1 cellular context compared by ENCODE assay signal in genomic region chr20:9500121-9500911, GRCh38.
TF ChIP-seq lines count a peak whose summit lies in the region.

No MANE protein-coding gene starts in this region.

TF ChIP-seq in GM12878, 131 proteins besides CTCF, POLR2A, EP300 and RAD21:
- TF ChIP-seq TAF1 (IDR thresholded peaks at IDR 0.05; ENCODE audit: borderline replicate concordance, low read depth, low read length), result no peak
- TF ChIP-seq E2F4 (IDR thresholded peaks at IDR 0.05; ENCODE audit: low read depth, low read length), result no peak
- no peak for TF ChIP-seq TCF7 (IDR thresholded peaks at IDR 0.05; ENCODE audit: borderline replicate concordance)
- TF ChIP-seq ZBTB4 (CRISPR knock-in tag; IDR thresholded peaks at IDR 0.05), result no peak
- TF ChIP-seq SPI1 (IDR thresholded peaks at IDR 0.05; ENCODE audit: borderline replicate concordance, insufficient read depth, low read depth, low read length), result peak; percentile 87
- TF ChIP-seq PML (IDR thresholded peaks at IDR 0.05; ENCODE audit: low read length), result no peak
